ENCODE assay signal across 23 cellular contexts in the genomic region with DNA sequence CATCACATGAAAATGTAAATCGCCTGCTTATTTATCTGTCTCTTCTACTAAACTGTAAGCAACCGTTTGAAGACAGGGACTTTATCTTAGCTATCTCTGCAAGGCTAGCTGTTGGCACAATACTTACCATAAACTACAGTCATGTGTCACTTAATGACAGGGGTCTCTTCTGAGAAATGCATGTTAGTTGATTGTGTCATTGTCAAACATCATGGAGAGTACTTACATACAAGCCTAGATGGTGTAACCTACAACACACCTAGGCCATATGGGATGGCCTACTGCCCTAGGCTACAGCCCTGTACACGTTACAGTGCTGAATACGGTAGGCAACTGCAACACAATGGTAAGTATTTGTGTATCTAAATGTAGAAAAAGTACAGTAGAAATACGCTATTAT.
"Had no signal": no experiment of that assay in that cellular context is flagged by ENCODE, and none has a peak within 500 bp of the region (broad histone marks: within the 10 kb centered on the region; RNA-seq: fewer than 3 reads in every experiment).

No MANE protein-coding gene starts in this region.

- H3K4me3 Mint-ChIP-seq: activated B cell treated with CpG ODN at 0.5 μM for 24 hours; activated CD8-positive, alpha-beta T cell treated with anti-CD3 and anti-CD28 coated beads for 36 hours; activated T-cell treated with anti-CD3 and anti-CD28 coated beads, Interleukin-2, amount 50 U/mL, for 72 hours; nephron had no signal

- H3K27ac Mint-ChIP-seq: activated B cell treated with CpG ODN at 0.5 μM for 24 hours; activated CD8-positive, alpha-beta T cell treated with anti-CD3 and anti-CD28 coated beads for 36 hours; activated naive CD4-positive, alpha-beta T cell treated with anti-CD3 and anti-CD28 coated beads, Interleukin-2, amount 50 U/mL, for 72 hours; activated T-cell treated with anti-CD3 and anti-CD28 coated beads, Interleukin-2, amount 50 U/mL, for 72 hours; nephron had no signal

- ATAC-seq: activated CD8-positive, alpha-beta T cell treated with anti-CD3 and anti-CD28 coated beads for 36 hours; activated naive CD4-positive, alpha-beta T cell treated with anti-CD3 and anti-CD28 coated beads, Interleukin-2, amount 50 U/mL, for 72 hours; activated T-cell treated with anti-CD3 and anti-CD28 coated beads, Interleukin-2, amount 50 U/mL, for 72 hours; gastroesophageal sphincter; left lung; lower lobe of right lung; pancreas had no signal

- H3K9me3 ChIP-seq: gastroesophageal sphincter, left lung, lower lobe of right lung, pancreas, right atrium auricular region, suprapubic skin, tibial nerve had no signal

- H3K4me1 ChIP-seq: left lung, lower lobe of right lung, pancreas, right atrium auricular region had no signal

- H3K4me1 Mint-ChIP-seq: activated B cell treated with CpG ODN at 0.5 μM for 24 hours had no signal

- H3K36me3 ChIP-seq: gastroesophageal sphincter, left lung, lower lobe of right lung, pancreas, right atrium auricular region, suprapubic skin had no signal

- H3K27me3 ChIP-seq: gastroesophageal sphincter, left lung, pancreas, right atrium auricular region, suprapubic skin, tibial nerve had no signal

- H3K27me3 Mint-ChIP-seq: activated B cell treated with CpG ODN at 0.5 μM for 24 hours; activated CD8-positive, alpha-beta T cell treated with anti-CD3 and anti-CD28 coated beads for 36 hours had no signal

- H3K27ac ChIP-seq: gastroesophageal sphincter, left lung, lower lobe of right lung, pancreas, right atrium auricular region, suprapubic skin, tibial nerve had no signal

- H3K4me3 ChIP-seq: gastroesophageal sphincter, left lung, lower lobe of right lung, pancreas, right atrium auricular region, suprapubic skin, tibial nerve had no signal

- DNase-seq: activated B cell treated with CpG ODN at 0.5 μM for 24 hours; activated CD4-positive, alpha-beta T cell treated with anti-CD3 and anti-CD28 coated beads, Interleukin-2, amount 50 U/mL, for 1 hour; activated CD8-positive, alpha-beta T cell treated with anti-CD3 and anti-CD28 coated beads for 36 hours; activated naive CD4-positive, alpha-beta T cell; activated T-cell treated with anti-CD3 and anti-CD28 coated beads, Interleukin-2, amount 50 U/mL, for 72 hours; dermis blood vessel endothelial cell; effector memory CD4-positive, alpha-beta T cell; erythroblast; hippocampal formation; left lung; lower lobe of right lung; mesenchymal stem cell; pancreas; stimulated activated CD4-positive, alpha-beta T cell treated with anti-CD3 and anti-CD28 coated beads, Interleukin-15, amount 100 ng/mL, for 24 hours; stimulated activated CD4-positive, alpha-beta T cell treated with anti-CD3 and anti-CD28 coated beads, Interleukin-2, amount 100 ng/mL, for 24 hours; stimulated activated naive CD4-positive, alpha-beta T cell; T-helper 2 cell had no signal
